In genomic region chr1:85616011-85616705, GRCh38 we compare ENCODE assay signal across 28 cellular contexts. TPM values are rescaled to one million over a fixed set of nuclear protein-coding genes. Genes with fewer than 3 reads are reported as not detected.
DNase-seq lines count a peak whose midpoint lies in the region; ATAC-seq, FAIRE-seq and TF ChIP-seq lines count a peak whose summit lies in the region.
"Had no signal": no experiment of that assay in that cellular context is flagged by ENCODE, and none has a peak within 500 bp of the region (broad histone marks: within the 10 kb centered on the region; RNA-seq: fewer than 3 reads in every experiment).

No MANE protein-coding gene starts in this region.

- TF ChIP-seq CTCF in HFFc6 (IDR thresholded peaks at IDR 0.05) = no peak
- no peak for TF ChIP-seq CTCF in K562 (IDR thresholded peaks at IDR 0.05 in 2 of 3, conservative IDR thresholded peaks at IDR 0.05 in 1 of 3; ENCODE audit: insufficient read depth in 2 of 3, low read depth in 1 of 3, low read length in 3 of 3)
- TF ChIP-seq CTCF in retinal pigment epithelial cell (conservative IDR thresholded peaks at IDR 0.05; ENCODE audit: low read depth, low read length) = no peak

- BruUV-seq in K562 (replicated peaks; lab: Mats Ljungman, UMichigan) = no TSS peak

- no peak overlapping the region for H3K27ac ChIP-seq in K562 (ENCODE audit: extremely low read depth, low read depth, low read length)
- H3K27ac ChIP-seq: cardiac muscle cell, coronary artery, HL-60, PC-9, upper lobe of right lung had no signal

- no peak overlapping the region for H3K9ac ChIP-seq in K562 (ENCODE audit: insufficient read depth in 1 of 2, low read depth in 2 of 2, low read length in 2 of 2)

- 82% methylated on average over 30 of the region's 55 CpGs for WGBS in K562 (ENCODE audit: insufficient coverage, low coverage, missing lambda C conversion rate)

- in situ Hi-C loops in K562 (cut with MboI) = no loop called here

- no peak overlapping the region for H3K4me3 Mint-ChIP-seq in HFFc6
- H3K4me3 Mint-ChIP-seq: activated CD4-positive, alpha-beta T cell treated with anti-CD3 and anti-CD28 coated beads for 36 hours; CD8-positive, alpha-beta memory T cell; effector memory CD8-positive, alpha-beta T cell; nephron had no signal

- CTCF ChIA-PET in K562 (lab: Yijun Ruan, JAX; ENCODE audit: low intra/inter-chr PET ratio) = no interaction called here

- TF ChIP-seq EP300 in K562 (IDR thresholded peaks at IDR 0.05; ENCODE audit: low read length) = no peak

- peak overlapping the region; percentile 74; the same call in 1 of the 2 replicates for H3K27ac Mint-ChIP-seq in HFFc6
- H3K27ac Mint-ChIP-seq: activated CD4-positive, alpha-beta T cell treated with anti-CD3 and anti-CD28 coated beads for 36 hours; activated naive CD4-positive, alpha-beta T cell treated with anti-CD3 and anti-CD28 coated beads, Interleukin-2, amount 50 U/mL, for 72 hours; CD8-positive, alpha-beta memory T cell; effector memory CD8-positive, alpha-beta T cell; nephron had no signal

- POLR2A ChIA-PET in K562 (lab: Yijun Ruan, JAX) = no interaction called here

- no peaks in the 10 kb centered on the region for H3K9me3 ChIP-seq in K562 (replicated peaks; ENCODE audit: control insufficient read depth, insufficient read depth, low read depth, low read length)

- peaks cover 10% of the 10 kb centered on the region for H3K9me3 Mint-ChIP-seq in HFFc6

- FAIRE-seq in K562 (lab: Jason Lieb, UNC) = no peak
- FAIRE-seq: GM19239 had no signal

- H3K27me3 Mint-ChIP-seq in HFFc6 (ENCODE audit: insufficient read depth) = no peaks in the 10 kb centered on the region
- H3K27me3 Mint-ChIP-seq: activated CD4-positive, alpha-beta T cell treated with anti-CD3 and anti-CD28 coated beads for 36 hours; CD8-positive, alpha-beta memory T cell; effector memory CD8-positive, alpha-beta T cell had no signal

- H3K4me1 Mint-ChIP-seq in HFFc6 (ENCODE audit: low read depth) = peaks cover 67% of the 10 kb centered on the region
- H3K4me1 Mint-ChIP-seq: activated CD4-positive, alpha-beta T cell treated with anti-CD3 and anti-CD28 coated beads for 36 hours; CD8-positive, alpha-beta memory T cell had no signal

- H3K79me2 ChIP-seq in K562 (ENCODE audit: control insufficient read depth, insufficient read depth, low read length) = no peaks in the 10 kb centered on the region

- no peak overlapping the region for H2AFZ ChIP-seq in K562 (ENCODE audit: low read depth, low read length)
- H2AFZ ChIP-seq: PC-9 had no signal

- peaks cover 22% of the 10 kb centered on the region for H3K36me3 Mint-ChIP-seq in HFFc6 (ENCODE audit: low read depth)

- DNase-seq in HFFc6 = no peak
- no peak for DNase-seq in K562 (ENCODE audit: extremely low read depth in 1 of 4, low spot score in 3 of 4)
- DNase-seq in islet precursor cell = peak; percentile 57
- no peak for DNase-seq in retinal pigment epithelial cell (ENCODE audit: low read depth)
- no peak for DNase-seq in NCI-H1048 (lab: John Stamatoyannopoulos, UW)
- DNase-seq in iPS-NIHi11 (ENCODE audit: low spot score) = no peak
- no peak for DNase-seq in activated gamma-delta T cell (lab: John Stamatoyannopoulos, UW)
- DNase-seq: activated CD4-positive, alpha-beta T cell treated with anti-CD3 and anti-CD28 coated beads for 36 hours; CD8-positive, alpha-beta memory T cell; effector memory CD8-positive, alpha-beta T cell; Karpas-422; NCI-H1436; NCI-H226; NCI-H69; PC-9; SHP77; stimulated activated CD4-positive, alpha-beta T cell treated with anti-CD3 and anti-CD28 coated beads, Interleukin-12 subunit alpha, Interleukin-12 subunit beta, amount 100 ng/mL, for 4 hours; stimulated activated CD4-positive, alpha-beta T cell treated with anti-CD3 and anti-CD28 coated beads, Interleukin-4, amount 100 ng/mL, for 1 hour; upper lobe of right lung had no signal

- no peak overlapping the region for H3K4me3 ChIP-seq in K562
- H3K4me3 ChIP-seq in retinal pigment epithelial cell (ENCODE audit: low read length) = peak overlapping the region; percentile 4
- H3K4me3 ChIP-seq: cardiac muscle cell, coronary artery, PC-9, upper lobe of right lung had no signal

- intact Hi-C loops in K562 (cut with micrococcal nuclease) = no loop called here

- ATAC-seq in K562 = no peak
- no peak for ATAC-seq in HG02884 (IDR thresholded peaks at IDR 0.05; ENCODE audit: unreplicated experiment)
- ATAC-seq: activated CD4-positive, alpha-beta T cell treated with anti-CD3 and anti-CD28 coated beads for 36 hours; activated naive CD4-positive, alpha-beta T cell treated with anti-CD3 and anti-CD28 coated beads, Interleukin-2, amount 50 U/mL, for 72 hours; effector memory CD8-positive, alpha-beta T cell; sciatic nerve; upper lobe of right lung had no signal

- H3K9me1 ChIP-seq in K562 (ENCODE audit: control insufficient read depth, insufficient read depth, low read length) = no peaks in the 10 kb centered on the region

- peaks cover 0 to 5% of the 10 kb centered on the region in 2 experiments; a peak in 2 of 5 replicates for H3K4me1 ChIP-seq in K562 (replicated peaks in 1 of 2; ENCODE audit: control insufficient read depth in 2 of 2, insufficient read depth in 2 of 2, low read length in 2 of 2)

- TF ChIP-seq RAD21 in K562 (CRISPR knock-in tag; conservative IDR thresholded peaks at IDR 0.05 in 1 of 2, IDR thresholded peaks at IDR 0.05 in 1 of 2) = no peak

- TF ChIP-seq POLR2A in K562 (conservative IDR thresholded peaks at IDR 0.05) = no peak

- no peaks in the 10 kb centered on the region for H3K27me3 ChIP-seq in K562 (ENCODE audit: control insufficient read depth in 2 of 2, insufficient read depth in 2 of 2, low read length in 2 of 2)
- H3K27me3 ChIP-seq: cardiac muscle cell, upper lobe of right lung had no signal

- no peaks in the 10 kb centered on the region for H3K36me3 ChIP-seq in K562 (ENCODE audit: control insufficient read depth, insufficient read depth, low read length)
- H3K36me3 ChIP-seq: cardiac muscle cell, upper lobe of right lung had no signal

- no peaks in the 10 kb centered on the region for H4K20me1 ChIP-seq in K562 (replicated peaks; ENCODE audit: control insufficient read depth, insufficient read depth, low read length)

- H3K4me2 ChIP-seq in K562 (ENCODE audit: insufficient read depth, low read length) = no peak overlapping the region
- H3K4me2 ChIP-seq: PC-9 had no signal

TF ChIP-seq in K562, 482 proteins besides CTCF, POLR2A, EP300 and RAD21:
- TF ChIP-seq ZBTB33 (CRISPR knock-in tag; IDR thresholded peaks at IDR 0.05) (peak; percentile 30; the same call in 1 of the 2 replicates), ETV6 (IDR thresholded peaks at IDR 0.05; ENCODE audit: borderline replicate concordance in 1 of 2, low read depth in 2 of 2, low read length in 1 of 2) (no peak), ETV6 (CRISPR knock-in tag; IDR thresholded peaks at IDR 0.05; ENCODE audit: borderline replicate concordance) (no peak)
TF ChIP-seq in K562: peak in this region for 1.

RNA-seq across cellular contexts. Expression of gene CCN1, which starts 35.6 kb away (rescaled TPM):
- total RNA-seq in HFFc6 (2021; fragmentation: NEBNext Ultra II Directional; extraction: Animal tissue kit (Norgen Biotek cat#: 25700)) = 1,000 to 10,000 TPM in 3 of 6 experiments, 100 to 1,000 TPM in 3; 877 to 1,071 (median 1,004) TPM
- total RNA-seq in K562 (2011; cell fraction: chromatin; rRNA removed; ENCODE audit: low replicate concordance) = 2.5 and 3.1 TPM in 2 replicates
- 3.2 and 3.4 TPM in 2 replicates for total RNA-seq in K562 (2011; cell fraction: nucleolus; rRNA removed)
- 2.0 and 2.7 TPM in 2 replicates for total RNA-seq in K562 (2011; cell fraction: nucleoplasm; rRNA removed)
- total RNA-seq in K562 (2014; rRNA removed) = 0.27 and 1.0 TPM in 2 replicates
- 1.2 and 1.5 TPM in 2 replicates for total RNA-seq in K562 (2014; rRNA removed; fragmentation: Illumina TruSeq; extraction: Trizol)
- total RNA-seq in K562 (2015; rRNA removed; fragmentation: Illumina TruSeq; extraction: Trizol) = 0.62 and 0.64 TPM in 2 replicates
- total RNA-seq in K562 (2021) = 3.8 and 4.2 TPM in 2 replicates
- 0.31 and 0.59 TPM in 2 replicates for polyA plus RNA-seq in K562 (2011; rRNA removed)
- polyA plus RNA-seq in K562 (2011; cell fraction: cytosol; rRNA removed) = 0.69 and 1.1 TPM in 2 replicates
- 2.1 and 2.4 TPM in 2 replicates for polyA plus RNA-seq in K562 (2011; cell fraction: nucleus; rRNA removed)
- 2.7 and 3.6 TPM in 2 replicates for polyA plus RNA-seq in K562 (2012)
- polyA plus RNA-seq in K562 (2014; fragmentation: Illumina TruSeq; extraction: Trizol) = 1.5 and 2.8 TPM in 2 replicates
- polyA plus RNA-seq in K562 (2014; fragmentation: Nextera tagmentation; extraction: Ambion mirVana) = under 1 TPM; 0.41 to 0.53 TPM
- polyA plus RNA-seq in K562 (2014; rRNA removed) = 1.7 and 4.2 TPM in 2 replicates
- 0.72 and 0.95 TPM in 2 replicates for polyA minus RNA-seq in K562 (2011; rRNA and poly(A)+ RNA removed)
- polyA minus RNA-seq in K562 (2011; cell fraction: cytosol; rRNA and poly(A)+ RNA removed) = 0.73 and 0.95 TPM in 2 replicates
- 0.67 and 2.7 TPM in 2 replicates for polyA minus RNA-seq in K562 (2011; cell fraction: nucleus; rRNA and poly(A)+ RNA removed)
- total RNA-seq: activated naive CD4-positive, alpha-beta T cell treated with anti-CD3 and anti-CD28 coated beads, Interleukin-2, amount 50 U/mL, for 72 hours; T-helper 2 cell treated with Interferon-gamma antibody and Interleukin-4, amounts not matched to agents 100 ng/mL and 5 ng/mL, for 36 hours had no signal
- polyA plus RNA-seq: CD8-positive, alpha-beta memory T cell had no signal

Comparison
In these comparisons a context has a peak if more than half of its experiments do, and no peak if none do; other contexts are left out.
1. RNA of gene CCN1, which starts 35.6 kb away (total RNA-seq): 877 to 1,071 TPM in HFFc6; 0.27 to 4.2 TPM in K562; every median in the first group is over 100 times any median in the second.